ENCODE assay signal across 15 cellular contexts in genomic region chr12:27000962-27001361, GRCh38.
"Had no signal": no experiment of that assay in that cellular context is flagged by ENCODE, and none has a peak within 500 bp of the region (broad histone marks: within the 10 kb centered on the region; RNA-seq: fewer than 3 reads in every experiment).

No MANE protein-coding gene starts in this region.

- H3K9me3 ChIP-seq: gastroesophageal sphincter, suprapubic skin, upper lobe of left lung had no signal

- H3K27me3 ChIP-seq: gastroesophageal sphincter, suprapubic skin, upper lobe of left lung had no signal

- H2AFZ ChIP-seq: parathyroid adenoma had no signal

- DNase-seq: activated CD4-positive, alpha-beta T cell treated with anti-CD3 and anti-CD28 coated beads, Interleukin-2, amount 50 U/mL, for 48 hours; activated CD4-positive, CD25-positive, alpha-beta regulatory T cell; activated CD8-positive, alpha-beta memory T cell treated with anti-CD3 and anti-CD28 coated beads, Interleukin-2, amount 50 U/mL, for 48 hours; activated naive CD4-positive, alpha-beta T cell treated with anti-CD3 and anti-CD28 coated beads for 36 hours; cortex of kidney; effector memory CD4-positive, alpha-beta T cell; retina; stimulated activated CD4-positive, alpha-beta T cell treated with anti-CD3 and anti-CD28 coated beads, Interleukin-4, amount 100 ng/mL, for 1 hour; stimulated activated CD8-positive, alpha-beta memory T cell treated with anti-CD3 and anti-CD28 coated beads, Interleukin-4, amount 100 ng/mL, for 48 hours; stimulated activated naive CD8-positive, alpha-beta T cell treated with anti-CD3 and anti-CD28 coated beads, Interleukin-15, Interleukin-2, amounts not matched to agents 100 U/mL and 50 U/mL, for 24 hours; upper lobe of left lung had no signal

- H3K27ac ChIP-seq: gastroesophageal sphincter, parathyroid adenoma, suprapubic skin, upper lobe of left lung had no signal

- ATAC-seq: gastroesophageal sphincter; stimulated activated naive CD8-positive, alpha-beta T cell treated with anti-CD3 and anti-CD28 coated beads, Interleukin-15, Interleukin-2, amounts not matched to agents 100 U/mL and 50 U/mL, for 24 hours had no signal

- H3K27me3 Mint-ChIP-seq: central memory CD8-positive, alpha-beta T cell had no signal

- H3K4me1 ChIP-seq: parathyroid adenoma had no signal

- H3K4me3 Mint-ChIP-seq: activated naive CD4-positive, alpha-beta T cell treated with anti-CD3 and anti-CD28 coated beads for 36 hours; central memory CD8-positive, alpha-beta T cell had no signal

- H3K4me3 ChIP-seq: gastroesophageal sphincter, suprapubic skin, upper lobe of left lung had no signal

- H3K27ac Mint-ChIP-seq: activated naive CD4-positive, alpha-beta T cell treated with anti-CD3 and anti-CD28 coated beads for 36 hours had no signal

- H3K9ac ChIP-seq: parathyroid adenoma had no signal

- H3K9me3 Mint-ChIP-seq: activated naive CD4-positive, alpha-beta T cell treated with anti-CD3 and anti-CD28 coated beads for 36 hours; central memory CD8-positive, alpha-beta T cell had no signal
